Comparison of ENCODE assay signal across 38 cellular contexts in genomic region chr3:138384971-138385370, GRCh38. TPM values are rescaled to one million over a fixed set of nuclear protein-coding genes. Genes with fewer than 3 reads are reported as not detected.
DNase-seq lines count a peak whose midpoint lies in the region; ATAC-seq and TF ChIP-seq lines count a peak whose summit lies in the region.
"Had no signal": no experiment of that assay in that cellular context is flagged by ENCODE, and none has a peak within 500 bp of the region (broad histone marks: within the 10 kb centered on the region; RNA-seq: fewer than 3 reads in every experiment).

No MANE protein-coding gene starts in this region.

- H3K9me3 ChIP-seq in mammary epithelial cell (replicated peaks; ENCODE audit: insufficient read depth, low read length) = no peaks in the 10 kb centered on the region
- no peaks in the 10 kb centered on the region for H3K9me3 ChIP-seq in thyroid gland
- H3K9me3 ChIP-seq: ovary, spleen, thoracic aorta had no signal

- no peaks in the 10 kb centered on the region for H3K79me2 ChIP-seq in mammary epithelial cell (ENCODE audit: insufficient read depth, low read length)

- BruUV-seq in MCF 10A (replicated peaks; lab: Mats Ljungman, UMichigan) = no TSS peak
- no TSS peak for BruUV-seq in mammary epithelial cell (replicated peaks; lab: Mats Ljungman, UMichigan)

- H3K9ac ChIP-seq in mammary epithelial cell (ENCODE audit: insufficient read depth, low read length) = no peak overlapping the region
- H3K9ac ChIP-seq: GM23248 had no signal

- H3K9me3 Mint-ChIP-seq in MCF 10A (ENCODE audit: unreplicated experiment) = peaks cover 6% of the 10 kb centered on the region
- H3K9me3 Mint-ChIP-seq: activated CD4-positive, alpha-beta memory T cell treated with anti-CD3 and anti-CD28 coated beads, Interleukin-2, amount 10 ng/mL, durations not matched to agents 7 days and 5 days; activated T-helper 1 cell treated with anti-CD3 and anti-CD28 coated beads, Interleukin-12 subunit alpha, Interleukin-12 subunit beta, Interleukin-2, Interleukin-4 antibody, amounts not matched to agents 30 ng/mL and 10 ng/mL and 1 ng/mL, durations not matched to agents 14 hours and 24 hours and 36 hours; immature natural killer cell had no signal

- no peaks in the 10 kb centered on the region for H3K36me3 ChIP-seq in mammary epithelial cell (ENCODE audit: insufficient read depth, low read length)
- no peaks in the 10 kb centered on the region for H3K36me3 ChIP-seq in thyroid gland
- H3K36me3 ChIP-seq: ovary, spleen, thoracic aorta had no signal

- H3K4me1 ChIP-seq in mammary epithelial cell (ENCODE audit: insufficient read depth, low read length) (peaks cover 26% of the 10 kb centered on the region), thyroid gland (peaks cover 42 to 43% of the 10 kb centered on the region in 2 donors)

- DNase-seq in MCF 10A (ENCODE audit: unreplicated experiment) (no peak), mammary epithelial cell (no peak), NB4 (ENCODE audit: low read depth) (peak; percentile 27), thyroid gland (no peak), NCI-H1417 treated with DMSO at 0.1 percent for 48 hours (lab: John Stamatoyannopoulos, UW) (no peak), left colon (no peak), AG08395 (ENCODE audit: low spot score) (no peak)
- DNase-seq: 8988T; activated CD4-positive, alpha-beta memory T cell treated with anti-CD3 and anti-CD28 coated beads, Interleukin-2, amount 10 ng/mL, durations not matched to agents 7 days and 5 days; activated CD4-positive, CD25-positive, alpha-beta regulatory T cell treated with anti-CD3 and anti-CD28 coated beads, Interleukin-2, amount 50 U/mL, for 72 hours; activated CD8-positive, alpha-beta memory T cell treated with anti-CD3 and anti-CD28 coated beads, Interleukin-2, amount 50 U/mL, for 48 hours; activated naive CD4-positive, alpha-beta T cell treated with Interleukin-2 at 50 U/mL for 16 hours; CD4-positive, CD25-positive, alpha-beta regulatory T cell; DND-41; GM23248; immature natural killer cell; mesendoderm; NCI-H2029; NCI-H526 treated with DMSO at 0.1 percent for 48 hours; NK-92 treated with Interleukin-12 subunit alpha and Interleukin-12 subunit beta, amount 100 ng/mL, for 24 hours; PC-3; retina; SHP77; stimulated activated CD4-positive, alpha-beta T cell treated with anti-CD3 and anti-CD28 coated beads, Interleukin-2, amount 100 ng/mL, for 24 hours; stimulated activated naive CD8-positive, alpha-beta T cell treated with anti-CD3 and anti-CD28 coated beads, Interleukin-15, Interleukin-2, amounts not matched to agents 100 U/mL and 50 U/mL, for 24 hours; T-helper 2 cell had no signal

- 89% methylated on average over 5 of the region's 5 CpGs for WGBS in mammary epithelial cell (ENCODE audit: low coverage, missing lambda C conversion rate)
- WGBS in thyroid gland, 2 donors = 89 to 96% methylated on average over 5 of the region's 5 CpGs

- no peak overlapping the region for H2AFZ ChIP-seq in mammary epithelial cell (ENCODE audit: low read depth, low read length)
- H2AFZ ChIP-seq: GM23248 had no signal

- POLR2A ChIA-PET in MCF 10A (lab: Yijun Ruan, JAX) = interaction anchor here (1.0 kb wide), 2 partner anchors 35 to 37 kb away, joined by 3 to 4 read pairs; no protein-coding TSS in a partner anchor

- H3K27ac ChIP-seq in mammary epithelial cell (ENCODE audit: insufficient read depth, low read depth, low read length) = no peak overlapping the region
- H3K27ac ChIP-seq in cingulate gyrus (ENCODE audit: low read depth, low read length) = peak overlapping the region; percentile 97
- peak overlapping the region in 2 of 3 donors; percentile 95 to 98 for H3K27ac ChIP-seq in thyroid gland
- H3K27ac ChIP-seq: GM23248, ovary, thoracic aorta had no signal

- H3K4me3 Mint-ChIP-seq in MCF 10A (ENCODE audit: unreplicated experiment) = no peak overlapping the region
- H3K4me3 Mint-ChIP-seq: activated CD4-positive, alpha-beta memory T cell treated with anti-CD3 and anti-CD28 coated beads, Interleukin-2, amount 10 ng/mL, durations not matched to agents 7 days and 5 days; activated T-helper 1 cell treated with anti-CD3 and anti-CD28 coated beads, Interleukin-12 subunit alpha, Interleukin-12 subunit beta, Interleukin-2, Interleukin-4 antibody, amounts not matched to agents 30 ng/mL and 10 ng/mL and 1 ng/mL, durations not matched to agents 14 hours and 24 hours and 36 hours; brain; CD4-positive, CD25-positive, alpha-beta regulatory T cell; immature natural killer cell; neural crest cell had no signal

- H3K4me3 ChIP-seq in mammary epithelial cell (replicated peaks in 1 of 3; ENCODE audit: insufficient read depth in 1 of 3, low read depth in 2 of 3, low read length in 3 of 3) (no peak overlapping the region), NB4 (ENCODE audit: low read depth, low read length) (no peak overlapping the region), thyroid gland (replicated peaks in 1 of 3) (no peak overlapping the region)
- H3K4me3 ChIP-seq: GM23248, ovary, spleen, thoracic aorta had no signal

- CTCF ChIA-PET in MCF 10A (lab: Yijun Ruan, JAX) (interaction anchor here (0.7 to 2.5 kb wide), 2 partner anchors 33 to 50 kb away, joined by 3 to 18 read pairs; no protein-coding TSS in a partner anchor), mammary epithelial cell (lab: Charles Lee; ENCODE audit: low non-redundant PET) (no interaction called here)

- no peaks in the 10 kb centered on the region for H3K36me3 Mint-ChIP-seq in MCF 10A (ENCODE audit: insufficient read depth, unreplicated experiment)
- H3K36me3 Mint-ChIP-seq: CD4-positive, CD25-positive, alpha-beta regulatory T cell; immature natural killer cell had no signal

- no peak overlapping the region for H3K4me2 ChIP-seq in mammary epithelial cell (ENCODE audit: insufficient read depth, low read depth, low read length)

- no peak for ATAC-seq in left colon
- ATAC-seq: left lobe of liver; PC-3; stimulated activated naive CD8-positive, alpha-beta T cell treated with anti-CD3 and anti-CD28 coated beads, Interleukin-15, Interleukin-2, amounts not matched to agents 100 U/mL and 50 U/mL, for 24 hours had no signal

- intact Hi-C loops in MCF 10A (cut with micrococcal nuclease) = no loop called here
- intact Hi-C loops in mammary epithelial cell (cut with micrococcal nuclease) = no loop called here
- intact Hi-C loops in thyroid gland (cut with DNase I) = no loop called here
- intact Hi-C loops in left colon (cut with DNase I, micrococcal nuclease) = no loop called here

- H4K20me1 ChIP-seq in mammary epithelial cell (ENCODE audit: insufficient read depth, low read length) = no peaks in the 10 kb centered on the region

- no peaks in the 10 kb centered on the region for H3K27me3 Mint-ChIP-seq in MCF 10A (ENCODE audit: insufficient read depth, unreplicated experiment)

- in situ Hi-C loops in mammary epithelial cell (cut with MboI; ENCODE audit: low sequenced_read_pairs in 2 of 2) = no loop called here

- H3K27ac Mint-ChIP-seq in MCF 10A (ENCODE audit: low read depth, unreplicated experiment) = peak overlapping the region; percentile 30
- H3K27ac Mint-ChIP-seq: activated CD4-positive, alpha-beta memory T cell treated with anti-CD3 and anti-CD28 coated beads, Interleukin-2, amount 10 ng/mL, durations not matched to agents 7 days and 5 days; activated T-helper 1 cell treated with anti-CD3 and anti-CD28 coated beads, Interleukin-12 subunit alpha, Interleukin-12 subunit beta, Interleukin-2, Interleukin-4 antibody, amounts not matched to agents 30 ng/mL and 10 ng/mL and 1 ng/mL, durations not matched to agents 14 hours and 24 hours and 36 hours; brain; CD4-positive, CD25-positive, alpha-beta regulatory T cell; immature natural killer cell had no signal

- dilution Hi-C loops in mammary epithelial cell (cut with HindIII; ENCODE audit: low sequenced_read_pairs) = loop anchor here (5.0 kb wide), 1 partner anchor 53 kb away; no protein-coding TSS in a partner anchor

- H3K4me1 Mint-ChIP-seq in MCF 10A (ENCODE audit: insufficient read depth, unreplicated experiment) = peaks cover 28% of the 10 kb centered on the region
- H3K4me1 Mint-ChIP-seq: activated CD4-positive, alpha-beta memory T cell treated with anti-CD3 and anti-CD28 coated beads, Interleukin-2, amount 10 ng/mL, durations not matched to agents 7 days and 5 days; CD4-positive, CD25-positive, alpha-beta regulatory T cell; immature natural killer cell had no signal

- TF ChIP-seq CTCF in MCF 10A (IDR thresholded peaks at IDR 0.05; ENCODE audit: unreplicated experiment) = no peak
- no peak for TF ChIP-seq CTCF in mammary epithelial cell (conservative IDR thresholded peaks at IDR 0.05 in 1 of 2, IDR thresholded peaks at IDR 0.05 in 1 of 2; ENCODE audit: extremely low read depth in 1 of 2, insufficient read depth in 1 of 2, low read depth in 1 of 2, low read length in 2 of 2)
- TF ChIP-seq CTCF in NB4 (IDR thresholded peaks at IDR 0.05; ENCODE audit: low read depth, low read length) = no peak
- TF ChIP-seq CTCF in thyroid gland (IDR thresholded peaks at IDR 0.05) = no peak

- no peaks in the 10 kb centered on the region for H3K27me3 ChIP-seq in mammary epithelial cell (ENCODE audit: insufficient read depth, low read length)
- no peaks in the 10 kb centered on the region for H3K27me3 ChIP-seq in thyroid gland
- H3K27me3 ChIP-seq: ovary had no signal

- TF ChIP-seq POLR2A in NB4 (IDR thresholded peaks at IDR 0.05; ENCODE audit: extremely low read depth, insufficient read length) (no peak), thyroid gland (IDR thresholded peaks at IDR 0.05) (no peak)

RNA-seq across cellular contexts. Expression of gene MRAS, which starts 36.6 kb away (rescaled TPM):
- total RNA-seq in MCF 10A (2022) = 5.2 and 7.0 TPM in 2 replicates
- total RNA-seq in mammary epithelial cell = 10 to 100 TPM; 16.4 to 55.3 TPM
- 14.3 TPM for polyA plus RNA-seq in mammary epithelial cell
- polyA minus RNA-seq in mammary epithelial cell = 12.7 TPM
- 10 to 100 TPM; 55.8 to 92.4 (median 69.6) TPM for total RNA-seq in thyroid gland
- 1 to 10 TPM; 3.9 to 6.3 TPM for total RNA-seq in left colon
- total RNA-seq: activated CD4-positive, alpha-beta memory T cell treated with anti-CD3 and anti-CD28 coated beads, Interleukin-2, amount 10 ng/mL, durations not matched to agents 7 days and 5 days; CD4-positive, CD25-positive, alpha-beta regulatory T cell had no signal
- polyA plus RNA-seq: CD4-positive, CD25-positive, alpha-beta regulatory T cell; immature natural killer cell had no signal

RNA-seq across cellular contexts. Expression of gene ESYT3, which starts 49.4 kb away (rescaled TPM):
- total RNA-seq in MCF 10A (2022) = 0.44 and 1.0 TPM in 2 replicates
- total RNA-seq in mammary epithelial cell = 1 to 10 TPM; 1.5 to 2.8 TPM
- polyA plus RNA-seq in mammary epithelial cell = 0.41 TPM
- not detected for polyA minus RNA-seq in mammary epithelial cell
- 10 to 100 TPM; 19.9 to 82.8 (median 22.7) TPM for total RNA-seq in thyroid gland
- 1 to 10 TPM in 1 of 2 donors, under 1 TPM in 1; 0.12 to 1.7 TPM for total RNA-seq in left colon
- total RNA-seq: CD4-positive, CD25-positive, alpha-beta regulatory T cell; endothelial cell of umbilical vein; spleen had no signal
- polyA plus RNA-seq: endothelial cell of umbilical vein, fibroblast of lung, immature natural killer cell had no signal

RNA-seq across cellular contexts. Expression of gene NME9, which starts 55.3 kb away (rescaled TPM):
- not detected in 2 replicates for total RNA-seq in MCF 10A (2022)
- total RNA-seq in mammary epithelial cell = under 1 TPM in 1 of 2 donors, not detected in 1; 0.50 TPM
- polyA plus RNA-seq in mammary epithelial cell = not detected
- polyA minus RNA-seq in mammary epithelial cell = not detected
- total RNA-seq in thyroid gland = 1 to 10 TPM in 3 of 4 donors, not detected in 1; 1.3 to 2.7 (median 2.6) TPM
- under 1 TPM in 1 of 2 donors, not detected in 1; 0.39 TPM for total RNA-seq in left colon
- total RNA-seq: activated T-helper 1 cell treated with anti-CD3 and anti-CD28 coated beads, Interleukin-12 subunit alpha, Interleukin-12 subunit beta, Interleukin-2, Interleukin-4 antibody, amounts not matched to agents 30 ng/mL and 10 ng/mL and 1 ng/mL, durations not matched to agents 14 hours and 24 hours and 36 hours; CD4-positive, CD25-positive, alpha-beta regulatory T cell; chondrocyte; endothelial cell of umbilical vein; fibroblast of lung; GM23248; left lobe of liver; LHCN-M2; thoracic aorta had no signal
- polyA plus RNA-seq: fibroblast of lung had no signal

Comparison
In these comparisons a context has a peak if more than half of its experiments do, and no peak if none do; other contexts are left out.
1. RNA of gene ESYT3, which starts 49.4 kb away (total RNA-seq): 19.9 to 82.8 TPM in thyroid gland; 1.5 to 2.8 TPM in mammary epithelial cell, 0.12 to 1.7 TPM in left colon and 0.44 to 1.0 TPM in MCF 10A; every median in the first group is over 4 times any median in the second.